Comparison of ENCODE assay signal across 23 cellular contexts in the genomic region with DNA sequence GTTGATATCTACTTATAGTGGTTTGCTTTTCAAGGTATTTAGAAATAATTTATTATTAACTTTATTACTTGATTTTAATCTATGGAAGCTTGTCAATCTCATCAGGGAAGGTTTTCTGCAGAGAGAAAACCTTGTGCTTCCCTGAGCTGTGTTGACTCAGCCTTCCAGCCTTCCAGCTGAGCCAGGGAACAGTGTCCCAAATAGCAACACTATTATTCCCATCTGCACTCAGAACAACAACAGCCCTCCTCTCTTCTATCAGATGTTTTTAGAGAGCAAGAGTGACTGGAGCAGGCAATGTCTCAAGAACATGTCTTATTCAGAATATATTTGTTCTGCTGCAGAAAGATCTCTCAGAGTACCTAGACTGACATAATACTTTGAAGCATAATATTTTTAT.
DNase-seq lines count a peak whose midpoint lies in the region; ATAC-seq and TF ChIP-seq lines count a peak whose summit lies in the region.
"Had no signal": no experiment of that assay in that cellular context is flagged by ENCODE, and none has a peak within 500 bp of the region (broad histone marks: within the 10 kb centered on the region; RNA-seq: fewer than 3 reads in every experiment).

No MANE protein-coding gene starts in this region.

- H3K4me1 Mint-ChIP-seq in activated CD8-positive, alpha-beta T cell treated with anti-CD3 and anti-CD28 coated beads, Interleukin-2, amount 10 ng/mL, durations not matched to agents 7 days and 5 days (ENCODE audit: low read depth) = no peaks in the 10 kb centered on the region

- H3K27ac Mint-ChIP-seq in activated CD8-positive, alpha-beta T cell treated with anti-CD3 and anti-CD28 coated beads, Interleukin-2, amount 10 ng/mL, durations not matched to agents 7 days and 5 days = no peak overlapping the region
- H3K27ac Mint-ChIP-seq: CD4-positive, alpha-beta T cell; GM23338; H9 had no signal

- POLR2A ChIA-PET in activated CD8-positive, alpha-beta T cell treated with anti-CD3 and anti-CD28 coated beads, Interleukin-2, amount 10 ng/mL, durations not matched to agents 7 days and 5 days (lab: Charles Lee) = no interaction called here
- POLR2A ChIA-PET in GM10248 (lab: Yijun Ruan, JAX) = no interaction called here

- CTCF ChIA-PET in activated CD8-positive, alpha-beta T cell treated with anti-CD3 and anti-CD28 coated beads, Interleukin-2, amount 10 ng/mL, durations not matched to agents 7 days and 5 days (lab: Charles Lee) = no interaction called here
- CTCF ChIA-PET in GM10248 (lab: Yijun Ruan, JAX) = no interaction called here

- no peaks in the 10 kb centered on the region for H3K9me3 Mint-ChIP-seq in activated CD8-positive, alpha-beta T cell treated with anti-CD3 and anti-CD28 coated beads, Interleukin-2, amount 10 ng/mL, durations not matched to agents 7 days and 5 days (ENCODE audit: insufficient read depth)
- H3K9me3 Mint-ChIP-seq: GM23338, H9 had no signal

- ATAC-seq in activated CD8-positive, alpha-beta T cell treated with anti-CD3 and anti-CD28 coated beads, Interleukin-2, amount 10 ng/mL, durations not matched to agents 7 days and 5 days = no peak
- ATAC-seq: GM12878, GM23338, PC-3, Right ventricle myocardium inferior had no signal

- H3K4me3 Mint-ChIP-seq in activated CD8-positive, alpha-beta T cell treated with anti-CD3 and anti-CD28 coated beads, Interleukin-2, amount 10 ng/mL, durations not matched to agents 7 days and 5 days = no peak overlapping the region
- H3K4me3 Mint-ChIP-seq: CD4-positive, alpha-beta T cell; GM23338; H9 had no signal

- no peak for TF ChIP-seq CTCF in GM10248 (IDR thresholded peaks at IDR 0.05; ENCODE audit: control extremely low read depth, extremely low read depth, low read depth, missing control alignments)

- no peaks in the 10 kb centered on the region for H3K36me3 Mint-ChIP-seq in activated CD8-positive, alpha-beta T cell treated with anti-CD3 and anti-CD28 coated beads, Interleukin-2, amount 10 ng/mL, durations not matched to agents 7 days and 5 days (ENCODE audit: low read depth)

- H3K27me3 Mint-ChIP-seq in activated CD8-positive, alpha-beta T cell treated with anti-CD3 and anti-CD28 coated beads, Interleukin-2, amount 10 ng/mL, durations not matched to agents 7 days and 5 days (ENCODE audit: low read depth) = no peaks in the 10 kb centered on the region
- H3K27me3 Mint-ChIP-seq: CD4-positive, alpha-beta T cell had no signal

- DNase-seq in NCI-H69 (lab: John Stamatoyannopoulos, UW) = peak; percentile 8
- peak; percentile 42 for DNase-seq in cerebellum (ENCODE audit: low spot score)
- DNase-seq in myocyte (ENCODE audit: low read depth) = peak; percentile 4
- DNase-seq in superior temporal gyrus (ENCODE audit: extremely low spot score) = peak; percentile 60
- no peak for DNase-seq in activated CD8-positive, alpha-beta T cell treated with anti-CD3 and anti-CD28 coated beads, Interleukin-2, amount 10 ng/mL, durations not matched to agents 7 days and 5 days
- no peak for DNase-seq in GM10248 (ENCODE audit: extremely low spot score)
- no peak for DNase-seq in NCI-H2029 treated with DMSO at 0.1 percent for 48 hours (lab: John Stamatoyannopoulos, UW)
- DNase-seq: CD4-positive, alpha-beta T cell; COR-L47; DMS53; H9; NCI-H1092 treated with DMSO at 0.1 percent for 48 hours; NCI-H1436; NCI-H187; NCI-H2171 treated with DMSO at 0.1 percent for 48 hours; NCI-H524 treated with DMSO at 0.1 percent for 48 hours; NCI-H82; NK-92 treated with Interleukin-12 subunit alpha and Interleukin-12 subunit beta, amount 100 ng/mL, for 24 hours; PC-3; SJCRH30 had no signal

Comparison
In these comparisons a context has a peak if more than half of its experiments do, and no peak if none do; other contexts are left out.
1. DNase-seq: peak in NCI-H69 (single experiment), cerebellum (single experiment), myocyte (single experiment) and superior temporal gyrus (single experiment); none in activated CD8-positive, alpha-beta T cell treated with anti-CD3 and anti-CD28 coated beads, Interleukin-2, amount 10 ng/mL, durations not matched to agents 7 days and 5 days (single experiment), GM10248 (single experiment) and NCI-H2029 treated with DMSO at 0.1 percent for 48 hours (single experiment).